Comparison of ENCODE assay signal across 19 cellular contexts in the genomic region with DNA sequence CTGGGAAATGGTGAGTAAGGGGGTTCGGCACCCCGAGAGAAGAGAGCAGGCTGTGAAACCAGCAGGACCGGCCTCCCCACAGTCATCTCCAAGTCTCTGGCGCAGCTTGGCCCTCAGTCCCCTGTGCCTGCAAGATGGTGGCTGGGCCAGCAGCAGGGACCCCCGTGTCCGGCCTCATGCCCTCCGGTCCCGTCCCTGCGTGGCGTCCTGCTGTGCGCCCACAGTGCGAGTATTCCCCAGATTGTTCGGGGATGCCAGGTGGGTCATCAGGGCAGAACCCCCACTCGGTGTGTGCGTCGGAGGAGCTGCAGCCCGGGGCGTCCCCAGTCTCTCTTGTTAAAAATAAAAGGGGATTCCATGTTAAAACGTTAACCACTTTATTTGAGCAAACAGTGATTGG.
DNase-seq lines count a peak whose midpoint lies in the region; ATAC-seq, FAIRE-seq and TF ChIP-seq lines count a peak whose summit lies in the region.
"Had no signal": no experiment of that assay in that cellular context is flagged by ENCODE, and none has a peak within 500 bp of the region (broad histone marks: within the 10 kb centered on the region; RNA-seq: fewer than 3 reads in every experiment).

No MANE protein-coding gene starts in this region.

- no peak overlapping the region for H3K27ac ChIP-seq in K562 (ENCODE audit: extremely low read depth, low read depth, low read length)
- H3K27ac ChIP-seq in trophoblast cell (ENCODE audit: low read depth, low read length) = no peak overlapping the region
- no peak overlapping the region for H3K27ac ChIP-seq in aorta (ENCODE audit: low read depth in 1 of 2, low read length in 2 of 2)
- H3K27ac ChIP-seq: BLaER1, C4-2B had no signal

- FAIRE-seq in K562 (lab: Jason Lieb, UNC) = peak; percentile 51

- H3K36me3 ChIP-seq in K562 (ENCODE audit: control insufficient read depth, insufficient read depth, low read length) (no peaks in the 10 kb centered on the region), trophoblast cell (ENCODE audit: control insufficient read depth in 1 of 2, insufficient read depth in 2 of 2, low read length in 2 of 2) (no peaks in the 10 kb centered on the region), aorta (ENCODE audit: control insufficient read depth in 1 of 2, insufficient read depth in 2 of 2, low read length in 1 of 2) (no peaks in the 10 kb centered on the region)
- H3K36me3 ChIP-seq: BLaER1, HAP-1 had no signal

- no peak for TF ChIP-seq POLR2A in K562 (conservative IDR thresholded peaks at IDR 0.05)

- peaks cover 20% of the 10 kb centered on the region for H3K9me3 Mint-ChIP-seq in osteocyte (ENCODE audit: unreplicated experiment)
- H3K9me3 Mint-ChIP-seq in naive thymus-derived CD8-positive, alpha-beta T cell = peaks cover 0 to 27% (median 10%) of the 10 kb centered on the region in 9 donors

- POLR2A ChIA-PET in K562 (lab: Yijun Ruan, JAX) = no interaction called here
- POLR2A ChIA-PET in naive thymus-derived CD8-positive, alpha-beta T cell (lab: Charles Lee) = no interaction called here

- no peak overlapping the region for H2BK120ac ChIP-seq in trophoblast cell (ENCODE audit: insufficient read depth, low read length, poor library complexity)

- no peaks in the 10 kb centered on the region for H3K79me2 ChIP-seq in K562 (ENCODE audit: control insufficient read depth, insufficient read depth, low read length)
- H3K79me2 ChIP-seq in trophoblast cell (ENCODE audit: control insufficient read depth, insufficient read depth, low read length, poor library complexity) = no peaks in the 10 kb centered on the region

- H3K27ac Mint-ChIP-seq in osteocyte (ENCODE audit: unreplicated experiment) = no peak overlapping the region
- no peak overlapping the region for H3K27ac Mint-ChIP-seq in naive thymus-derived CD8-positive, alpha-beta T cell
- H3K27ac Mint-ChIP-seq: B cell; CD4-positive, CD25-positive, alpha-beta regulatory T cell; CD8-positive, alpha-beta T cell; GM23338; HFFc6 had no signal

- H2BK12ac ChIP-seq in trophoblast cell (ENCODE audit: low read length) = no peak overlapping the region

- H4K8ac ChIP-seq in trophoblast cell (ENCODE audit: low read depth, low read length) = no peak overlapping the region

- H3K27me3 ChIP-seq in K562 (ENCODE audit: control insufficient read depth in 2 of 2, insufficient read depth in 2 of 2, low read length in 2 of 2) = no peaks in the 10 kb centered on the region
- H3K27me3 ChIP-seq in trophoblast cell (ENCODE audit: insufficient read depth, low read length) = no peaks in the 10 kb centered on the region
- H3K27me3 ChIP-seq in aorta (ENCODE audit: control insufficient read depth in 1 of 2, insufficient read depth in 2 of 2, low read length in 1 of 2) = no peaks in the 10 kb centered on the region
- H3K27me3 ChIP-seq: BLaER1 had no signal

- in situ Hi-C loops in K562 (cut with MboI) = no loop called here

- BruUV-seq in K562 (replicated peaks; lab: Mats Ljungman, UMichigan) = no TSS peak

- H3K9me3 ChIP-seq in K562 (replicated peaks; ENCODE audit: control insufficient read depth, insufficient read depth, low read depth, low read length) (no peaks in the 10 kb centered on the region), trophoblast cell (ENCODE audit: insufficient read depth, low read depth, low read length) (peaks cover 14% of the 10 kb centered on the region), aorta (ENCODE audit: control insufficient read depth, low read length) (no peaks in the 10 kb centered on the region)
- H3K9me3 ChIP-seq: HAP-1 had no signal

- H3K79me1 ChIP-seq in trophoblast cell (ENCODE audit: low read length) = no peaks in the 10 kb centered on the region

- intact Hi-C loops in K562 (cut with micrococcal nuclease) (no loop called here), aorta (cut with DNase I) (no loop called here)

- TF ChIP-seq EP300 in K562 (IDR thresholded peaks at IDR 0.05; ENCODE audit: low read length) = no peak

- H3K36me3 Mint-ChIP-seq in osteocyte (ENCODE audit: unreplicated experiment) = no peaks in the 10 kb centered on the region
- H3K36me3 Mint-ChIP-seq in naive thymus-derived CD8-positive, alpha-beta T cell = no peaks in the 10 kb centered on the region
- H3K36me3 Mint-ChIP-seq: CD4-positive, CD25-positive, alpha-beta regulatory T cell; CD8-positive, alpha-beta T cell had no signal

- no peaks in the 10 kb centered on the region for H3K4me1 ChIP-seq in K562 (replicated peaks in 1 of 2; ENCODE audit: control insufficient read depth in 2 of 2, insufficient read depth in 2 of 2, low read length in 2 of 2)
- H3K4me1 ChIP-seq in trophoblast cell (ENCODE audit: control insufficient read depth in 1 of 2, insufficient read depth in 2 of 2, low read length in 2 of 2) = no peaks in the 10 kb centered on the region
- H3K4me1 ChIP-seq in aorta (ENCODE audit: control insufficient read depth in 1 of 2, insufficient read depth in 2 of 2, low read length in 2 of 2) = no peaks in the 10 kb centered on the region
- H3K4me1 ChIP-seq: BLaER1, Caco-2, HAP-1 had no signal

- no peak overlapping the region for H3K14ac ChIP-seq in trophoblast cell (ENCODE audit: low read length)

- no peak overlapping the region for H3K4ac ChIP-seq in trophoblast cell (ENCODE audit: low read depth, low read length)

- H3K4me1 Mint-ChIP-seq in osteocyte (ENCODE audit: unreplicated experiment) = no peaks in the 10 kb centered on the region
- H3K4me1 Mint-ChIP-seq in naive thymus-derived CD8-positive, alpha-beta T cell = no peaks in the 10 kb centered on the region
- H3K4me1 Mint-ChIP-seq: B cell; CD4-positive, CD25-positive, alpha-beta regulatory T cell; GM23338 had no signal

- DNase-seq in K562 (ENCODE audit: extremely low read depth in 1 of 4, low spot score in 3 of 4) (no peak), trophoblast cell (no peak), aorta (no peak), osteocyte (ENCODE audit: extremely low spot score, unreplicated experiment) (no peak)
- no peak for DNase-seq in naive thymus-derived CD8-positive, alpha-beta T cell
- DNase-seq: Caco-2; CD4-positive, CD25-positive, alpha-beta regulatory T cell; CD8-positive, alpha-beta T cell; DMS79; EL; GDM1; HFFc6 had no signal

- no peaks in the 10 kb centered on the region for H4K20me1 ChIP-seq in K562 (replicated peaks; ENCODE audit: control insufficient read depth, insufficient read depth, low read length)
- H4K20me1 ChIP-seq: BLaER1 had no signal

- H3K4me2 ChIP-seq in K562 (ENCODE audit: insufficient read depth, low read length) = no peak overlapping the region
- H3K4me2 ChIP-seq in trophoblast cell (ENCODE audit: low read length) = no peak overlapping the region
- H3K4me2 ChIP-seq: BLaER1, GM23338 had no signal

- no peak overlapping the region for H2BK5ac ChIP-seq in trophoblast cell (ENCODE audit: low read depth, low read length, poor library complexity)

- no peak for TF ChIP-seq RAD21 in K562 (CRISPR knock-in tag; conservative IDR thresholded peaks at IDR 0.05 in 1 of 2, IDR thresholded peaks at IDR 0.05 in 1 of 2)

- no peak overlapping the region for H3K4me3 Mint-ChIP-seq in osteocyte (ENCODE audit: unreplicated experiment)
- no peak overlapping the region for H3K4me3 Mint-ChIP-seq in naive thymus-derived CD8-positive, alpha-beta T cell
- H3K4me3 Mint-ChIP-seq: B cell; CD4-positive, CD25-positive, alpha-beta regulatory T cell; CD8-positive, alpha-beta T cell; GM23338; HFFc6 had no signal

- no peaks in the 10 kb centered on the region for H3K27me3 Mint-ChIP-seq in osteocyte (ENCODE audit: unreplicated experiment)
- H3K27me3 Mint-ChIP-seq in naive thymus-derived CD8-positive, alpha-beta T cell = no peaks in the 10 kb centered on the region
- H3K27me3 Mint-ChIP-seq: B cell; CD4-positive, CD25-positive, alpha-beta regulatory T cell had no signal

- H3K23ac ChIP-seq in trophoblast cell (ENCODE audit: low read length) = no peak overlapping the region

- no peak overlapping the region for H3K4me3 ChIP-seq in K562
- peak overlapping the region; percentile 48 for H3K4me3 ChIP-seq in trophoblast cell (ENCODE audit: low read depth, low read length)
- H3K4me3 ChIP-seq in aorta (ENCODE audit: low read length in 2 of 2) = no peak overlapping the region
- H3K4me3 ChIP-seq: BLaER1, GM12878, GM23338, HAP-1 had no signal

- TF ChIP-seq CTCF in K562 (IDR thresholded peaks at IDR 0.05 in 2 of 3, conservative IDR thresholded peaks at IDR 0.05 in 1 of 3; ENCODE audit: insufficient read depth in 2 of 3, low read depth in 1 of 3, low read length in 3 of 3) (no peak), osteocyte (IDR thresholded peaks at IDR 0.05) (no peak)

- H4K12ac ChIP-seq in trophoblast cell (ENCODE audit: low read depth, low read length) = no peak overlapping the region

- no peak overlapping the region for H3K18ac ChIP-seq in trophoblast cell (ENCODE audit: low read length)

- H2AK5ac ChIP-seq in trophoblast cell (ENCODE audit: low read length) = no peak overlapping the region

- no peaks in the 10 kb centered on the region for H3K9me1 ChIP-seq in K562 (ENCODE audit: control insufficient read depth, insufficient read depth, low read length)

- H4K91ac ChIP-seq in trophoblast cell (ENCODE audit: low read depth, low read length) = no peak overlapping the region

- H2AFZ ChIP-seq in K562 (ENCODE audit: low read depth, low read length) = no peak overlapping the region
- no peak overlapping the region for H2AFZ ChIP-seq in trophoblast cell (ENCODE audit: insufficient read depth, low read length, poor library complexity)
- H2AFZ ChIP-seq: GM23338 had no signal

- CTCF ChIA-PET in K562 (lab: Yijun Ruan, JAX; ENCODE audit: low intra/inter-chr PET ratio) = no interaction called here

- no peak overlapping the region for H3K9ac ChIP-seq in K562 (ENCODE audit: insufficient read depth in 1 of 2, low read depth in 2 of 2, low read length in 2 of 2)
- H3K9ac ChIP-seq in trophoblast cell (ENCODE audit: low read length) = no peak overlapping the region
- H3K9ac ChIP-seq: BLaER1 had no signal

- ATAC-seq in K562 (no peak), aorta (ENCODE audit: low FRiP score) (peak; percentile 26), GM19397 (IDR thresholded peaks at IDR 0.05; ENCODE audit: unreplicated experiment) (no peak)
- no peak for ATAC-seq in naive thymus-derived CD8-positive, alpha-beta T cell
- ATAC-seq: CD8-positive, alpha-beta T cell; GM12878; GM23338 had no signal

- 0% methylated on average over 12 of the region's 19 CpGs for WGBS in K562 (ENCODE audit: insufficient coverage, low coverage, missing lambda C conversion rate)
- WGBS in trophoblast cell (ENCODE audit: extremely low coverage, insufficient coverage, insufficient read length) = no CpG with 5 or more reads among the region's 19 CpGs
- WGBS in aorta, 2 donors = 91% methylated on average over 19 of the region's 19 CpGs

TF ChIP-seq in K562, 482 proteins besides CTCF, POLR2A, EP300 and RAD21 (continues in another document):
- TF ChIP-seq FOXA1 (IDR thresholded peaks at IDR 0.05; ENCODE audit: borderline replicate concordance) = no peak
- no peak for TF ChIP-seq ZNF584 (CRISPR knock-in tag; IDR thresholded peaks at IDR 0.05; ENCODE audit: low read depth)
- TF ChIP-seq MTF1 (CRISPR knock-in tag; IDR thresholded peaks at IDR 0.05; ENCODE audit: borderline replicate concordance) = no peak
- no peak for TF ChIP-seq ZZZ3 (IDR thresholded peaks at IDR 0.05)
- no peak for TF ChIP-seq MED1 (CRISPR knock-in tag; IDR thresholded peaks at IDR 0.05; ENCODE audit: borderline replicate concordance)
- TF ChIP-seq ZNF232 (CRISPR knock-in tag; IDR thresholded peaks at IDR 0.05) = no peak
- TF ChIP-seq ZSCAN29 (IDR thresholded peaks at IDR 0.05) = no peak
- no peak for TF ChIP-seq MCM5 (IDR thresholded peaks at IDR 0.05; ENCODE audit: low read depth)
